ENCODE assay signal across 9 cellular contexts in genomic region chr2:174035981-174036742, GRCh38.
A peak's percentile ranks its signal among the peaks of the same experiment; 100 is the strongest.
DNase-seq lines count a peak whose midpoint lies in the region; ATAC-seq and TF ChIP-seq lines count a peak whose summit lies in the region.
"Had no signal": no experiment of that assay in that cellular context is flagged by ENCODE, and none has a peak within 500 bp of the region (broad histone marks: within the 10 kb centered on the region; RNA-seq: fewer than 3 reads in every experiment).

No MANE protein-coding gene starts in this region.

- H3K4me3 ChIP-seq in GM12875 (ENCODE audit: low read depth, low read length) (no peak overlapping the region), gastroesophageal sphincter (peak overlapping the region in 1 of 2 donors; percentile 12), stomach (no peak overlapping the region)

- intact Hi-C loops in stomach (cut with DNase I; ENCODE audit: low total_unique reads), result no loop called here

- no peak for TF ChIP-seq EP300 in gastroesophageal sphincter (IDR thresholded peaks at IDR 0.05)
- TF ChIP-seq EP300 in stomach (IDR thresholded peaks at IDR 0.05), result no peak

- H3K36me3 ChIP-seq in gastroesophageal sphincter (no peaks in the 10 kb centered on the region), stomach (no peaks in the 10 kb centered on the region)

- H3K4me1 ChIP-seq in gastroesophageal sphincter (peaks cover 0 to 19% (median 4%) of the 10 kb centered on the region in 3 donors), stomach (peaks cover 5 to 24% (median 10%) of the 10 kb centered on the region in 4 donors)

- peaks cover 19% of the 10 kb centered on the region for H3K4me1 Mint-ChIP-seq in T-helper 2 cell treated with Interferon-gamma antibody and Interleukin-4, amounts not matched to agents 5 μg/mL and 100 μg/mL, for 36 hours (ENCODE audit: low read depth)

- H3K27me3 ChIP-seq in gastroesophageal sphincter (no peaks in the 10 kb centered on the region), stomach (no peaks in the 10 kb centered on the region)

- no peaks in the 10 kb centered on the region for H3K27me3 Mint-ChIP-seq in T-helper 2 cell treated with Interferon-gamma antibody and Interleukin-4, amounts not matched to agents 5 μg/mL and 100 μg/mL, for 36 hours (ENCODE audit: low read depth)

- no peak overlapping the region for H3K27ac Mint-ChIP-seq in T-helper 2 cell treated with Interferon-gamma antibody and Interleukin-4, amounts not matched to agents 5 μg/mL and 100 μg/mL, for 36 hours

- TF ChIP-seq POLR2A in gastroesophageal sphincter (IDR thresholded peaks at IDR 0.05), result no peak
- no peak for TF ChIP-seq POLR2A in stomach (IDR thresholded peaks at IDR 0.05)

- H3K4me3 Mint-ChIP-seq in T-helper 2 cell treated with Interferon-gamma antibody and Interleukin-4, amounts not matched to agents 5 μg/mL and 100 μg/mL, for 36 hours, result no peak overlapping the region

- DNase-seq in RKO (ENCODE audit: low spot score) (peak; percentile 12), stomach (no peak), putamen (ENCODE audit: low spot score) (no peak), DMS79 (lab: John Stamatoyannopoulos, UW) (no peak)
- DNase-seq in T-helper 2 cell treated with Interferon-gamma antibody and Interleukin-4, amounts not matched to agents 5 μg/mL and 100 μg/mL, for 36 hours (ENCODE audit: low spot score), result no peak
- DNase-seq: SW 1271 had no signal

- H3K9me3 ChIP-seq in gastroesophageal sphincter (no peaks in the 10 kb centered on the region), stomach (no peaks in the 10 kb centered on the region)

- no peaks in the 10 kb centered on the region for H3K9me3 Mint-ChIP-seq in T-helper 2 cell treated with Interferon-gamma antibody and Interleukin-4, amounts not matched to agents 5 μg/mL and 100 μg/mL, for 36 hours

- ATAC-seq in gastroesophageal sphincter (peak; percentile 38), GM18520 (IDR thresholded peaks at IDR 0.05; ENCODE audit: unreplicated experiment) (no peak)

- H3K27ac ChIP-seq in gastroesophageal sphincter, result peak overlapping the region in 2 of 4 donors; percentile 20 to 22
- peak overlapping the region in 3 of 5 donors; percentile 18 to 70 (median 46) for H3K27ac ChIP-seq in stomach

- WGBS in gastroesophageal sphincter (ENCODE audit: low coverage in 1 of 2), 2 donors, result 59 to 60% methylated on average over 11 to 12 of the region's 12 CpGs
- WGBS in stomach, 5 donors, result 58 to 68% (median 59%) methylated on average over 12 of the region's 12 CpGs

- TF ChIP-seq CTCF in GM12875 (IDR thresholded peaks at IDR 0.05; ENCODE audit: borderline replicate concordance, insufficient read depth, low read depth, low read length) (peak; percentile 29; the same call in 1 of the 2 replicates), gastroesophageal sphincter (IDR thresholded peaks at IDR 0.05) (peak in 2 of 4 experiments; percentile 5 to 12), stomach (IDR thresholded peaks at IDR 0.05) (peak in 1 of 7 experiments; percentile 26)

- no peaks in the 10 kb centered on the region for H3K36me3 Mint-ChIP-seq in T-helper 2 cell treated with Interferon-gamma antibody and Interleukin-4, amounts not matched to agents 5 μg/mL and 100 μg/mL, for 36 hours (ENCODE audit: low read depth)
